ENCODE assay signal across 1 cellular context in the genomic region with DNA sequence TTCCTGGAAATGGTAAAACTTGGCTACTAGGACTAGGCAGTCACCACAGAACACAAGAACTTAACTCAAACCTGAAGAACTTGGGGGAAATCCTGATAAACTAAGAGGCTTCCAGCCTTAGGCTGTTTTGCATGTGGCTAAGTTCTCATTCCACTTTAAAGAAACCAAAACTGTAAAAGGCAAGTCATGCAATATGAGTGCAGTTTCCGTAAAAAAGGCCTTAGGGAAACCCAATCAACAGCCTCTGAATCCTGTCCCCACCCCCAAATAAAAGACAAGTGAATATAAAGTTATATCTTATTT.
TF ChIP-seq lines count a peak whose summit lies in the region.

No MANE protein-coding gene starts in this region.

TF ChIP-seq in SK-N-SH treated with all-trans-retinoic acid at 6 μM for 48 hours, 23 proteins besides CTCF, POLR2A, EP300 and RAD21 (continued from another document):
- TF ChIP-seq ESRRG (CRISPR knock-in tag; IDR thresholded peaks at IDR 0.05) (no peak), CSRNP3 (CRISPR knock-in tag; IDR thresholded peaks at IDR 0.05) (no peak)
